19 cellular contexts compared by ENCODE assay signal in the genomic region with DNA sequence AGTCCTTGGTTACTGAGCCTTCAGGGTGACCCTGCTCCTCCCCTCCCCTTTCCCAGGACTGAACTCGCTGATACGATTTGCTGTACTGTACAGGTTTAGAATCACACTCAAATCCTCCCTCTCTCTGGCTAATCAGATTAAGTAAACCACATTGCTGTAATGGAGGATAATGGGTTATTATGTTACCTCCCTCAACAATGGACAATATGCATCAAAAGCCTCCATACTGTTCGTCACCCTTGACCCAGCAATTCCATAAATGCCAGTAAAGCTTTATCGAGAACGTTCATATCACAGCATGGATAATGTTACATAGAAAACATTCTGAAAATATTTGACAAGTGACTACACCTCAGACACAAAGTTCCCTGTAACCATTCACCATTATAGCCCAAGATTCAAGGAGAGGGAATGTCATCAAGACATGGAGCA.
DNase-seq lines count a peak whose midpoint lies in the region; ATAC-seq, FAIRE-seq and TF ChIP-seq lines count a peak whose summit lies in the region.
"Had no signal": no experiment of that assay in that cellular context is flagged by ENCODE, and none has a peak within 500 bp of the region (broad histone marks: within the 10 kb centered on the region; RNA-seq: fewer than 3 reads in every experiment).

No MANE protein-coding gene starts in this region.

- peak; percentile 96 for FAIRE-seq in HTR-8/SVneo (lab: Jason Lieb, UNC)
- FAIRE-seq: G401.6, GM12891 had no signal

- peaks cover 3% of the 10 kb centered on the region for H3K27me3 Mint-ChIP-seq in glutamatergic neuron (ENCODE audit: unreplicated experiment)
- H3K27me3 Mint-ChIP-seq: activated CD8-positive, alpha-beta T cell treated with anti-CD3 and anti-CD28 coated beads for 36 hours had no signal

- H3K4me1 ChIP-seq in BE2C (peaks cover 11% of the 10 kb centered on the region), left lung (no peaks in the 10 kb centered on the region)
- H3K4me1 ChIP-seq: adrenal gland, sigmoid colon had no signal

- H3K27me3 ChIP-seq in BE2C (no peaks in the 10 kb centered on the region), WERI-Rb-1 (ENCODE audit: insufficient read depth, low read depth, severe bottlenecking) (no peaks in the 10 kb centered on the region), left lung (no peaks in the 10 kb centered on the region)
- H3K27me3 ChIP-seq: adrenal gland, sigmoid colon had no signal

- intact Hi-C loops in left lung (cut with DNase I) = no loop called here

- ATAC-seq in GM21360 (IDR thresholded peaks at IDR 0.05; ENCODE audit: unreplicated experiment) (no peak), GM18870 (IDR thresholded peaks at IDR 0.05; ENCODE audit: unreplicated experiment) (no peak), left lung (no peak)
- ATAC-seq: activated CD8-positive, alpha-beta T cell treated with anti-CD3 and anti-CD28 coated beads for 36 hours; CD8-positive, alpha-beta T cell; Panc1 had no signal

- no peaks in the 10 kb centered on the region for H3K36me3 Mint-ChIP-seq in glutamatergic neuron (ENCODE audit: unreplicated experiment)
- H3K36me3 Mint-ChIP-seq: CD8-positive, alpha-beta T cell had no signal

- H3K9me3 ChIP-seq in BE2C (no peaks in the 10 kb centered on the region), WERI-Rb-1 (ENCODE audit: severe bottlenecking) (no peaks in the 10 kb centered on the region), left lung (no peaks in the 10 kb centered on the region)
- H3K9me3 ChIP-seq: adrenal gland, sigmoid colon had no signal

- no peak overlapping the region for H3K27ac ChIP-seq in WERI-Rb-1
- no peak overlapping the region for H3K27ac ChIP-seq in left lung
- H3K27ac ChIP-seq: adrenal gland, sigmoid colon had no signal

- H3K4me3 Mint-ChIP-seq in glutamatergic neuron (ENCODE audit: unreplicated experiment) = no peak overlapping the region
- H3K4me3 Mint-ChIP-seq: activated CD8-positive, alpha-beta T cell treated with anti-CD3 and anti-CD28 coated beads for 36 hours; CD8-positive, alpha-beta T cell had no signal

- H3K4me3 ChIP-seq in BE2C (ENCODE audit: low read depth, low read length) (no peak overlapping the region), WERI-Rb-1 (ENCODE audit: low read depth, low read length) (no peak overlapping the region), left lung (no peak overlapping the region)
- H3K4me3 ChIP-seq: adrenal gland, sigmoid colon had no signal

- H3K36me3 ChIP-seq in BE2C = no peaks in the 10 kb centered on the region
- H3K36me3 ChIP-seq in WERI-Rb-1 = no peaks in the 10 kb centered on the region
- no peaks in the 10 kb centered on the region for H3K36me3 ChIP-seq in left lung
- H3K36me3 ChIP-seq: adrenal gland, sigmoid colon had no signal

- peaks cover 3% of the 10 kb centered on the region for H3K9me3 Mint-ChIP-seq in glutamatergic neuron (ENCODE audit: unreplicated experiment)
- H3K9me3 Mint-ChIP-seq: activated CD8-positive, alpha-beta T cell treated with anti-CD3 and anti-CD28 coated beads for 36 hours; CD8-positive, alpha-beta T cell had no signal

- TF ChIP-seq CTCF in BE2C (IDR thresholded peaks at IDR 0.05; ENCODE audit: low read depth, low read length) = no peak
- no peak for TF ChIP-seq CTCF in WERI-Rb-1 (IDR thresholded peaks at IDR 0.05; ENCODE audit: low read depth, low read length)
- no peak for TF ChIP-seq CTCF in glutamatergic neuron (IDR thresholded peaks at IDR 0.05; ENCODE audit: partially characterized antibody, unreplicated experiment)
- TF ChIP-seq CTCF in left lung (IDR thresholded peaks at IDR 0.05) = no peak

- peak overlapping the region; percentile 5 for H3K27ac Mint-ChIP-seq in glutamatergic neuron (ENCODE audit: unreplicated experiment)
- H3K27ac Mint-ChIP-seq: activated CD8-positive, alpha-beta T cell treated with anti-CD3 and anti-CD28 coated beads for 36 hours; CD8-positive, alpha-beta T cell had no signal

- DNase-seq in BE2C = peak; percentile 55
- peak; percentile 39 for DNase-seq in HTR-8/SVneo (ENCODE audit: insufficient read length, low spot score)
- peak; percentile 62 for DNase-seq in WERI-Rb-1
- no peak for DNase-seq in glutamatergic neuron
- no peak for DNase-seq in GM19238 (ENCODE audit: insufficient read length, low spot score)
- DNase-seq in left lung = no peak
- DNase-seq: activated CD8-positive, alpha-beta T cell treated with anti-CD3 and anti-CD28 coated beads for 36 hours; adrenal gland; CD8-positive, alpha-beta T cell; midbrain; NCI-H187 treated with DMSO at 0.1 percent for 48 hours; NCI-H526 treated with DMSO at 0.1 percent for 48 hours; nucleus accumbens; sigmoid colon had no signal

- H3K4me1 Mint-ChIP-seq in glutamatergic neuron (ENCODE audit: low read depth, unreplicated experiment) = peaks cover 3% of the 10 kb centered on the region

Comparison
In these comparisons a context has a peak if more than half of its experiments do, and no peak if none do; other contexts are left out.
1. DNase-seq: peak in BE2C (single experiment), HTR-8/SVneo (single experiment) and WERI-Rb-1 (single experiment); none in glutamatergic neuron (single experiment), GM19238 (single experiment) and left lung (0 of 2).